12 cellular contexts compared by ENCODE assay signal in genomic region chr2:118049140-118050128, GRCh38. TPM values are rescaled to one million over a fixed set of nuclear protein-coding genes. Genes with fewer than 3 reads are reported as not detected.
A peak's percentile ranks its signal among the peaks of the same experiment; 100 is the strongest.
DNase-seq lines count a peak whose midpoint lies in the region; ATAC-seq, FAIRE-seq and TF ChIP-seq lines count a peak whose summit lies in the region.
"Had no signal": no experiment of that assay in that cellular context is flagged by ENCODE, and none has a peak within 500 bp of the region (broad histone marks: within the 10 kb centered on the region; RNA-seq: fewer than 3 reads in every experiment).

No MANE protein-coding gene starts in this region.

- H3K9me3 ChIP-seq in uterus = no peaks in the 10 kb centered on the region
- H3K9me3 ChIP-seq: body of pancreas, left ventricle myocardium inferior had no signal

- peak; percentile 78 for ATAC-seq in GM21619 (IDR thresholded peaks at IDR 0.05; ENCODE audit: unreplicated experiment)

- no peak overlapping the region for H3K27ac ChIP-seq in uterus
- H3K27ac ChIP-seq: 22Rv1, left ventricle myocardium inferior had no signal

- H3K4me1 ChIP-seq in uterus = no peaks in the 10 kb centered on the region
- H3K4me1 ChIP-seq: left ventricle myocardium inferior had no signal

- no peak for FAIRE-seq in frontal cortex (lab: Jason Lieb, UNC)

- H3K36me3 Mint-ChIP-seq in CD14-positive monocyte = no peaks in the 10 kb centered on the region

- TF ChIP-seq POLR2A in uterus (IDR thresholded peaks at IDR 0.05) = no peak

- H3K9me3 Mint-ChIP-seq in CD14-positive monocyte = no peaks in the 10 kb centered on the region

- peak overlapping the region in 3 of 7 donors; percentile 42 to 66 (median 46) for H3K27ac Mint-ChIP-seq in CD14-positive monocyte

- H3K4me1 Mint-ChIP-seq in CD14-positive monocyte = peaks cover 27% of the 10 kb centered on the region

- no peak overlapping the region for H3K4me3 Mint-ChIP-seq in CD14-positive monocyte

- DNase-seq in DMS 273 (lab: John Stamatoyannopoulos, UW; ENCODE audit: unreplicated experiment) (peak; percentile 20), DMS 273 treated with DMSO at 0.1 percent for 48 hours (lab: John Stamatoyannopoulos, UW) (no peak), left kidney (ENCODE audit: low read depth, low spot score) (peak; percentile 81), frontal cortex (ENCODE audit: low spot score in 2 of 2) (no peak), uterus (no peak), CD14-positive monocyte (ENCODE audit: low spot score) (no peak)
- DNase-seq in Jurkat, Clone E6-1 (ENCODE audit: low read depth, low spot score) = peak; percentile 28
- DNase-seq: body of pancreas, left ventricle myocardium inferior, NCI-H1092 had no signal

- no peak overlapping the region for H3K4me3 ChIP-seq in Jurkat, Clone E6-1 (ENCODE audit: low read length)
- H3K4me3 ChIP-seq in uterus = no peak overlapping the region
- H3K4me3 ChIP-seq: body of pancreas, left ventricle myocardium inferior had no signal

- H3K27me3 ChIP-seq in uterus = no peaks in the 10 kb centered on the region
- H3K27me3 ChIP-seq: body of pancreas had no signal

- H3K36me3 ChIP-seq in uterus = no peaks in the 10 kb centered on the region
- H3K36me3 ChIP-seq: left ventricle myocardium inferior had no signal

- TF ChIP-seq CTCF in uterus (IDR thresholded peaks at IDR 0.05) = no peak
- no peak for TF ChIP-seq CTCF in CD14-positive monocyte (IDR thresholded peaks at IDR 0.05)

- H3K27me3 Mint-ChIP-seq in CD14-positive monocyte (ENCODE audit: low read depth in 3 of 3) = peaks cover 1 to 3% (median 1%) of the 10 kb centered on the region in 3 donors

- intact Hi-C loops in uterus (cut with DNase I; ENCODE audit: low total_unique reads) (no loop called here), CD14-positive monocyte (cut with micrococcal nuclease) (loop anchor here (5.0 to 10.0 kb wide), 2 partner anchors 32 to 805 kb away; no protein-coding TSS in a partner anchor)

RNA-seq across cellular contexts. Expression of gene CCDC93, which starts 35.6 kb away (rescaled TPM):
- polyA plus RNA-seq in Jurkat, Clone E6-1 (2012; ENCODE audit: insufficient read depth, insufficient read length) = 33.0 TPM
- 25.7 TPM for total RNA-seq in frontal cortex
- total RNA-seq in uterus = 10 to 100 TPM in 3 of 4 donors, 1 to 10 TPM in 1; 6.5 to 45.5 (median 32.7) TPM
- polyA plus RNA-seq in CD14-positive monocyte = 1 to 10 TPM; 2.5 to 5.8 TPM

RNA-seq across cellular contexts. Expression of gene INSIG2, which starts 38.8 kb away (rescaled TPM):
- 20.1 TPM for polyA plus RNA-seq in Jurkat, Clone E6-1 (2012; ENCODE audit: insufficient read depth, insufficient read length)
- total RNA-seq in frontal cortex (28.1 TPM), uterus (10 to 100 TPM in 3 of 4 donors, 1 to 10 TPM in 1; 3.6 to 42.4 (median 25.8) TPM)
- 10 to 100 TPM; 13.6 to 14.8 TPM for polyA plus RNA-seq in CD14-positive monocyte

Comparison
In these comparisons a context has a peak if more than half of its experiments do, and no peak if none do; other contexts are left out.
1. DNase-seq: peak in DMS 273 (single experiment), Jurkat, Clone E6-1 (single experiment) and left kidney (single experiment); none in DMS 273 treated with DMSO at 0.1 percent for 48 hours (single experiment), frontal cortex (0 of 2), uterus (0 of 2) and CD14-positive monocyte (single experiment).